ENCODE assay signal across 37 cellular contexts in the genomic region with DNA sequence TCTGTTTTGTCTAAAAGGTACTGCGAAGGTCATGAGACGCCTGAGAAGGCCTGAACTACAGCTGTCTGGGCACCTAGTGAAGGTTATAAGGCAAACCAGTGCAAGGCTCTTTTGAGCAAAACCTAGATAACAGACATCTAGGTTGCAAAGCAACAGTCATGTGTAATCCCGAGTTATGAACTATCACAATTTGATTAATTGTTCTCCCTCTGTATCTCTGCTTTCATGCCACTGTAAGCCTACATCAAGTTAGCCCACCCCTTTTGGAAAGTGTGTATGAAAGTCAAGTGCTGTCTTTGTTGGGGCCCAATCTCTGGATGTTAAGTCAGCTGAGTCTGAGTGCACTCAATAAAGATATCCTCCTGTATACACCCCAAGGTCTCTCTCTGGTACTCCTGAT. TPM values are rescaled to one million over a fixed set of nuclear protein-coding genes. Genes with fewer than 3 reads are reported as not detected.
"Had no signal": no experiment of that assay in that cellular context is flagged by ENCODE, and none has a peak within 500 bp of the region (broad histone marks: within the 10 kb centered on the region; RNA-seq: fewer than 3 reads in every experiment).

No MANE protein-coding gene starts in this region.

- H3K27ac Mint-ChIP-seq: activated B cell treated with CpG ODN at 0.5 μM for 24 hours; activated CD4-positive, alpha-beta memory T cell treated with anti-CD3 and anti-CD28 coated beads, Interleukin-2, amount 10 ng/mL, durations not matched to agents 7 days and 5 days; activated CD4-positive, alpha-beta T cell treated with anti-CD3 and anti-CD28 coated beads for 36 hours; activated CD4-positive, alpha-beta T cell treated with anti-CD3 and anti-CD28 coated beads, Interleukin-2, amount 10 ng/mL, durations not matched to agents 7 days and 5 days; activated CD8-positive, alpha-beta memory T cell treated with anti-CD3 and anti-CD28 coated beads, Interleukin-2, amount 10 ng/mL, durations not matched to agents 7 days and 5 days; activated CD8-positive, alpha-beta T cell treated with anti-CD3 and anti-CD28 coated beads, Interleukin-2, amount 10 ng/mL, durations not matched to agents 7 days and 5 days; activated naive CD4-positive, alpha-beta T cell treated with anti-CD3 and anti-CD28 coated beads, Interleukin-2, amount 10 ng/mL, durations not matched to agents 7 days and 5 days; activated naive CD4-positive, alpha-beta T cell treated with anti-CD3 and anti-CD28 coated beads, Interleukin-2, amount 50 U/mL, for 24 hours; activated naive CD8-positive, alpha-beta T cell; activated naive CD8-positive, alpha-beta T cell treated with anti-CD3 and anti-CD28 coated beads, Interleukin-2, amount 10 ng/mL, durations not matched to agents 7 days and 5 days; activated naive CD8-positive, alpha-beta T cell treated with anti-CD3 and anti-CD28 coated beads, Interleukin-2, amount 50 U/mL, for 24 hours; activated T-cell treated with anti-CD3 and anti-CD28 coated beads, Interleukin-2, amount 50 U/mL, for 24 hours; activated T-helper 2 cell treated with anti-CD3 and anti-CD28 coated beads, Interferon-gamma antibody, Interleukin-2, Interleukin-4, amounts not matched to agents 10 μg/mL and 5 μg/mL and 100 μg/mL, durations not matched to agents 14 hours and 24 hours and 36 hours; T-helper 1 cell treated with Interleukin-12 subunit alpha and Interleukin-12 subunit beta and Interleukin-4 antibody, amounts not matched to agents 30 μg/mL and 1 μg/mL, for 36 hours; T-helper 2 cell treated with Interferon-gamma antibody and Interleukin-4, amounts not matched to agents 5 μg/mL and 100 μg/mL, for 36 hours had no signal

- H3K27ac ChIP-seq: body of pancreas, brain microvascular endothelial cell, breast epithelium, cardiac muscle cell, VCaP had no signal

- H3K27me3 ChIP-seq: body of pancreas, brain microvascular endothelial cell, breast epithelium, cardiac muscle cell had no signal

- DNase-seq: activated B cell treated with CpG ODN at 0.5 μM for 24 hours; activated CD4-positive, alpha-beta memory T cell treated with anti-CD3 and anti-CD28 coated beads, Interleukin-2, amount 10 ng/mL, durations not matched to agents 7 days and 5 days; activated CD4-positive, alpha-beta T cell treated with anti-CD3 and anti-CD28 coated beads for 1 hour; activated CD4-positive, alpha-beta T cell treated with anti-CD3 and anti-CD28 coated beads for 36 hours; activated CD4-positive, alpha-beta T cell treated with anti-CD3 and anti-CD28 coated beads for 48 hours; activated CD4-positive, alpha-beta T cell treated with anti-CD3 and anti-CD28 coated beads, Interleukin-2, amount 10 ng/mL, durations not matched to agents 7 days and 5 days; activated CD4-positive, alpha-beta T cell treated with anti-CD3 and anti-CD28 coated beads, Interleukin-2, amount 50 U/mL, for 48 hours; activated CD8-positive, alpha-beta memory T cell treated with anti-CD3 and anti-CD28 coated beads for 24 hours; activated CD8-positive, alpha-beta memory T cell treated with anti-CD3 and anti-CD28 coated beads, Interleukin-2, amount 10 ng/mL, durations not matched to agents 7 days and 5 days; activated CD8-positive, alpha-beta memory T cell treated with anti-CD3 and anti-CD28 coated beads, Interleukin-2, amount 50 U/mL, for 48 hours; activated CD8-positive, alpha-beta T cell treated with anti-CD3 and anti-CD28 coated beads, Interleukin-2, amount 10 ng/mL, durations not matched to agents 7 days and 5 days; activated effector memory CD4-positive, alpha-beta T cell treated with Interleukin-2 at 50 U/mL for 16 hours; activated gamma-delta T cell; activated naive CD4-positive, alpha-beta T cell treated with anti-CD3 and anti-CD28 coated beads, Interleukin-2, amount 10 ng/mL, durations not matched to agents 7 days and 5 days; activated naive CD4-positive, alpha-beta T cell treated with Interleukin-2 at 50 U/mL for 16 hours; activated naive CD8-positive, alpha-beta T cell treated with anti-CD3 and anti-CD28 coated beads, Interleukin-2, amount 10 ng/mL, durations not matched to agents 7 days and 5 days; activated naive CD8-positive, alpha-beta T cell treated with anti-CD3 and anti-CD28 coated beads, Interleukin-2, amount 50 U/mL, for 24 hours; activated T-cell treated with anti-CD3 and anti-CD28 coated beads, Interleukin-2, amount 50 U/mL, for 24 hours; activated T-cell treated with anti-CD3 and anti-CD28 coated beads, Interleukin-2, amount 50 U/mL, for 48 hours; amniotic stem cell; aorta; body of pancreas; brain microvascular endothelial cell; caudate nucleus; cerebellar nuclear complex; T-helper 2 cell; T-helper 9 cell had no signal

- H3K4me1 Mint-ChIP-seq: activated B cell treated with CpG ODN at 0.5 μM for 24 hours; activated CD4-positive, alpha-beta memory T cell treated with anti-CD3 and anti-CD28 coated beads, Interleukin-2, amount 10 ng/mL, durations not matched to agents 7 days and 5 days; activated CD4-positive, alpha-beta T cell treated with anti-CD3 and anti-CD28 coated beads for 36 hours; activated CD4-positive, alpha-beta T cell treated with anti-CD3 and anti-CD28 coated beads, Interleukin-2, amount 10 ng/mL, durations not matched to agents 7 days and 5 days; activated CD8-positive, alpha-beta memory T cell treated with anti-CD3 and anti-CD28 coated beads, Interleukin-2, amount 10 ng/mL, durations not matched to agents 7 days and 5 days; activated naive CD4-positive, alpha-beta T cell treated with anti-CD3 and anti-CD28 coated beads, Interleukin-2, amount 10 ng/mL, durations not matched to agents 7 days and 5 days; activated naive CD4-positive, alpha-beta T cell treated with anti-CD3 and anti-CD28 coated beads, Interleukin-2, amount 50 U/mL, for 24 hours; activated naive CD8-positive, alpha-beta T cell treated with anti-CD3 and anti-CD28 coated beads, Interleukin-2, amount 10 ng/mL, durations not matched to agents 7 days and 5 days; activated naive CD8-positive, alpha-beta T cell treated with anti-CD3 and anti-CD28 coated beads, Interleukin-2, amount 50 U/mL, for 24 hours; central memory CD8-positive, alpha-beta T cell had no signal

- ATAC-seq: activated CD4-positive, alpha-beta T cell treated with anti-CD3 and anti-CD28 coated beads for 36 hours; activated CD4-positive, CD25-positive, alpha-beta regulatory T cell treated with anti-CD3 and anti-CD28 coated beads, Interleukin-2, amount 50 U/mL, for 24 hours; activated CD8-positive, alpha-beta memory T cell treated with anti-CD3 and anti-CD28 coated beads, Interleukin-2, amount 10 ng/mL, durations not matched to agents 7 days and 5 days; activated CD8-positive, alpha-beta T cell treated with anti-CD3 and anti-CD28 coated beads, Interleukin-2, amount 10 ng/mL, durations not matched to agents 7 days and 5 days; activated naive CD8-positive, alpha-beta T cell treated with anti-CD3 and anti-CD28 coated beads, Interleukin-2, amount 50 U/mL, for 24 hours; body of pancreas had no signal

- H3K9me3 Mint-ChIP-seq: activated B cell treated with CpG ODN at 0.5 μM for 24 hours; activated CD4-positive, alpha-beta memory T cell treated with anti-CD3 and anti-CD28 coated beads, Interleukin-2, amount 10 ng/mL, durations not matched to agents 7 days and 5 days; activated CD4-positive, alpha-beta T cell treated with anti-CD3 and anti-CD28 coated beads, Interleukin-2, amount 10 ng/mL, durations not matched to agents 7 days and 5 days; activated naive CD4-positive, alpha-beta T cell treated with anti-CD3 and anti-CD28 coated beads, Interleukin-2, amount 10 ng/mL, durations not matched to agents 7 days and 5 days; activated naive CD4-positive, alpha-beta T cell treated with anti-CD3 and anti-CD28 coated beads, Interleukin-2, amount 50 U/mL, for 24 hours; activated naive CD8-positive, alpha-beta T cell treated with anti-CD3 and anti-CD28 coated beads, Interleukin-2, amount 10 ng/mL, durations not matched to agents 7 days and 5 days; activated naive CD8-positive, alpha-beta T cell treated with anti-CD3 and anti-CD28 coated beads, Interleukin-2, amount 50 U/mL, for 24 hours; activated T-helper 2 cell treated with anti-CD3 and anti-CD28 coated beads, Interferon-gamma antibody, Interleukin-2, Interleukin-4, amounts not matched to agents 10 μg/mL and 5 μg/mL and 100 μg/mL, durations not matched to agents 14 hours and 24 hours and 36 hours; T-helper 1 cell treated with Interleukin-12 subunit alpha and Interleukin-12 subunit beta and Interleukin-4 antibody, amounts not matched to agents 30 μg/mL and 1 μg/mL, for 36 hours; T-helper 2 cell treated with Interferon-gamma antibody and Interleukin-4, amounts not matched to agents 5 μg/mL and 100 μg/mL, for 36 hours had no signal

- H3K4me3 Mint-ChIP-seq: activated B cell treated with CpG ODN at 0.5 μM for 24 hours; activated CD4-positive, alpha-beta memory T cell treated with anti-CD3 and anti-CD28 coated beads, Interleukin-2, amount 10 ng/mL, durations not matched to agents 7 days and 5 days; activated CD4-positive, alpha-beta T cell treated with anti-CD3 and anti-CD28 coated beads for 36 hours; activated CD4-positive, alpha-beta T cell treated with anti-CD3 and anti-CD28 coated beads, Interleukin-2, amount 10 ng/mL, durations not matched to agents 7 days and 5 days; activated CD8-positive, alpha-beta memory T cell treated with anti-CD3 and anti-CD28 coated beads, Interleukin-2, amount 10 ng/mL, durations not matched to agents 7 days and 5 days; activated CD8-positive, alpha-beta T cell treated with anti-CD3 and anti-CD28 coated beads, Interleukin-2, amount 10 ng/mL, durations not matched to agents 7 days and 5 days; activated naive CD4-positive, alpha-beta T cell treated with anti-CD3 and anti-CD28 coated beads, Interleukin-2, amount 10 ng/mL, durations not matched to agents 7 days and 5 days; activated naive CD4-positive, alpha-beta T cell treated with anti-CD3 and anti-CD28 coated beads, Interleukin-2, amount 50 U/mL, for 24 hours; activated naive CD8-positive, alpha-beta T cell; activated naive CD8-positive, alpha-beta T cell treated with anti-CD3 and anti-CD28 coated beads, Interleukin-2, amount 10 ng/mL, durations not matched to agents 7 days and 5 days; activated naive CD8-positive, alpha-beta T cell treated with anti-CD3 and anti-CD28 coated beads, Interleukin-2, amount 50 U/mL, for 24 hours; activated T-cell treated with anti-CD3 and anti-CD28 coated beads, Interleukin-2, amount 50 U/mL, for 24 hours; central memory CD8-positive, alpha-beta T cell; T-helper 1 cell treated with Interleukin-12 subunit alpha and Interleukin-12 subunit beta and Interleukin-4 antibody, amounts not matched to agents 30 μg/mL and 1 μg/mL, for 36 hours; T-helper 2 cell treated with Interferon-gamma antibody and Interleukin-4, amounts not matched to agents 5 μg/mL and 100 μg/mL, for 36 hours had no signal

- H3K36me3 Mint-ChIP-seq: activated CD8-positive, alpha-beta memory T cell treated with anti-CD3 and anti-CD28 coated beads, Interleukin-2, amount 10 ng/mL, durations not matched to agents 7 days and 5 days; activated naive CD4-positive, alpha-beta T cell treated with anti-CD3 and anti-CD28 coated beads, Interleukin-2, amount 10 ng/mL, durations not matched to agents 7 days and 5 days; activated naive CD4-positive, alpha-beta T cell treated with anti-CD3 and anti-CD28 coated beads, Interleukin-2, amount 50 U/mL, for 24 hours; activated naive CD8-positive, alpha-beta T cell; activated naive CD8-positive, alpha-beta T cell treated with anti-CD3 and anti-CD28 coated beads, Interleukin-2, amount 10 ng/mL, durations not matched to agents 7 days and 5 days had no signal

- H3K4me3 ChIP-seq: body of pancreas, breast epithelium, cardiac muscle cell had no signal

- H3K9me3 ChIP-seq: body of pancreas, breast epithelium had no signal

- H3K4me1 ChIP-seq: breast epithelium had no signal

- H3K36me3 ChIP-seq: brain microvascular endothelial cell, breast epithelium, cardiac muscle cell had no signal

- H3K27me3 Mint-ChIP-seq: activated B cell treated with CpG ODN at 0.5 μM for 24 hours; activated CD4-positive, alpha-beta memory T cell treated with anti-CD3 and anti-CD28 coated beads, Interleukin-2, amount 10 ng/mL, durations not matched to agents 7 days and 5 days; activated CD4-positive, alpha-beta T cell treated with anti-CD3 and anti-CD28 coated beads for 36 hours; activated CD4-positive, alpha-beta T cell treated with anti-CD3 and anti-CD28 coated beads, Interleukin-2, amount 10 ng/mL, durations not matched to agents 7 days and 5 days; activated CD8-positive, alpha-beta memory T cell treated with anti-CD3 and anti-CD28 coated beads, Interleukin-2, amount 10 ng/mL, durations not matched to agents 7 days and 5 days; activated naive CD4-positive, alpha-beta T cell treated with anti-CD3 and anti-CD28 coated beads, Interleukin-2, amount 10 ng/mL, durations not matched to agents 7 days and 5 days; activated naive CD4-positive, alpha-beta T cell treated with anti-CD3 and anti-CD28 coated beads, Interleukin-2, amount 50 U/mL, for 24 hours; activated naive CD8-positive, alpha-beta T cell; activated naive CD8-positive, alpha-beta T cell treated with anti-CD3 and anti-CD28 coated beads, Interleukin-2, amount 10 ng/mL, durations not matched to agents 7 days and 5 days; activated naive CD8-positive, alpha-beta T cell treated with anti-CD3 and anti-CD28 coated beads, Interleukin-2, amount 50 U/mL, for 24 hours; activated T-cell treated with anti-CD3 and anti-CD28 coated beads, Interleukin-2, amount 50 U/mL, for 24 hours; central memory CD8-positive, alpha-beta T cell had no signal

RNA-seq across cellular contexts. Expression of a gene that starts 31.9 kb away (rescaled TPM):
- total RNA-seq: activated B cell treated with CpG ODN at 0.5 μM for 24 hours; activated CD4-positive, alpha-beta memory T cell treated with anti-CD3 and anti-CD28 coated beads, Interleukin-2, amount 10 ng/mL, durations not matched to agents 7 days and 5 days; activated CD4-positive, alpha-beta T cell treated with anti-CD3 and anti-CD28 coated beads for 36 hours; activated CD4-positive, alpha-beta T cell treated with anti-CD3 and anti-CD28 coated beads, Interleukin-2, amount 10 ng/mL, durations not matched to agents 7 days and 5 days; activated CD8-positive, alpha-beta memory T cell treated with anti-CD3 and anti-CD28 coated beads, Interleukin-2, amount 10 ng/mL, durations not matched to agents 7 days and 5 days; activated CD8-positive, alpha-beta T cell treated with anti-CD3 and anti-CD28 coated beads, Interleukin-2, amount 10 ng/mL, durations not matched to agents 7 days and 5 days; activated naive CD8-positive, alpha-beta T cell treated with anti-CD3 and anti-CD28 coated beads, Interleukin-2, amount 10 ng/mL, durations not matched to agents 7 days and 5 days; activated T-helper 2 cell treated with anti-CD3 and anti-CD28 coated beads, Interferon-gamma antibody, Interleukin-2, Interleukin-4, amounts not matched to agents 10 μg/mL and 5 μg/mL and 100 μg/mL, durations not matched to agents 14 hours and 24 hours and 36 hours; aorta; cardiac muscle cell had no signal
